In the genomic region with DNA sequence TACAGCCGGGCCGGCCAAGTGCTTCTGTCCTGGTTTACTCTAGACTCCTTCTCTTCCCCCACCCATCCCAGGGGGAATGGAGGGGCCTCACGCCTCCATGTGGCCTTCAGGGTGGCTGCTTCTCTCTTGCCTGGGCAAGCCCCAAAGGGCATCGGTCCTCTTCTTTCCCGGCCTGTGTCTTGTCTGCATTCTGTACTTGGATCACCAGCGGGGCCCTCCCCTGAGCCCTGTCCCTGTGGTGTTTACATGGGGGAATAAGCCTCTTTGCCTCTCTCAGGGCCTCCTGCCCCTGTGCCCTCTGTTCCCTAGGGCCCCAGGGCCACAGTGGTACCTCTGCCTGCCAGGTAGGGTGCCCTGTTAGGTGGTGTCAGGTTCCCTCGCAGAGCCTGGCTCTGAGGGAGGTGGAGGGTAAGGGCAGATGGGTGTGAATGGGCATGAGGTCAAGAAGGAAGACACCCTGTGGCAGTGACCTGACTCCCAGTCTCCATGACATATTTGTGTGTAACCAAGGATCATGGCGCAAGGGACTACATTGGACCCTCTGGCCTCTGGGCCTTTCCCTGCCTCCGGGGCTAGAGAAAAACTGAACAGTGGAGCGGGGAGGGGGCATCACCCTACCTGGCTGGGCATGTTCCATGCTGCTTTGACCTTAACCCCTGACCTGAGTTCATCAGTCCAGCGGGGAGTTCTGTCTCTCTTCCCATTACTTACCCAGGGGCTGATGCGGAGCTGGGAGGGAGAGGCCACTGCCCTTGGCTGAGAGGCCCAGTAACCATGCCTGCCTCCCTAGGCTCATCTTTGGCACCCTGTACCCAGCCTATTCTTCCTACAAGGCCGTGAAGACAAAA, we compare ENCODE assay signal across 13 cellular contexts. TPM values are rescaled to one million over a fixed set of nuclear protein-coding genes. Genes with fewer than 3 reads are reported as not detected.
DNase-seq lines count a peak whose midpoint lies in the region; ATAC-seq, FAIRE-seq and TF ChIP-seq lines count a peak whose summit lies in the region.
"Had no signal": no experiment of that assay in that cellular context is flagged by ENCODE, and none has a peak within 500 bp of the region (broad histone marks: within the 10 kb centered on the region; RNA-seq: fewer than 3 reads in every experiment).

No MANE protein-coding gene starts in this region.

- ATAC-seq in HepG2 (peak; percentile 23), right lobe of liver (no peak), upper lobe of right lung (no peak), HG02571 (IDR thresholded peaks at IDR 0.05; ENCODE audit: unreplicated experiment) (no peak), GM21737 (IDR thresholded peaks at IDR 0.05; ENCODE audit: unreplicated experiment) (no peak)
- no peak for ATAC-seq in activated naive CD8-positive, alpha-beta T cell treated with anti-CD3 and anti-CD28 coated beads, Interleukin-2, amount 50 U/mL, for 24 hours

- H3K36me3 Mint-ChIP-seq in activated naive CD8-positive, alpha-beta T cell treated with anti-CD3 and anti-CD28 coated beads, Interleukin-2, amount 50 U/mL, for 24 hours (ENCODE audit: low read depth): peaks cover 2% of the 10 kb centered on the region
- H3K36me3 Mint-ChIP-seq in mesothelial cell of epicardium: peaks cover 5% of the 10 kb centered on the region

- peak; percentile 27 for TF ChIP-seq CTCF in HepG2 (CRISPR knock-in tag; IDR thresholded peaks at IDR 0.05)
- TF ChIP-seq CTCF in right lobe of liver (IDR thresholded peaks at IDR 0.05): no peak
- TF ChIP-seq CTCF in mesothelial cell of epicardium (IDR thresholded peaks at IDR 0.05; ENCODE audit: unreplicated experiment): no peak
- no peak for TF ChIP-seq CTCF in upper lobe of right lung (IDR thresholded peaks at IDR 0.05)

- H4K20me1 ChIP-seq in HepG2 (ENCODE audit: insufficient read depth, low read length): no peaks in the 10 kb centered on the region

- WGBS in HepG2 (ENCODE audit: low lambda C conversion rate): 34% methylated on average over 11 of the region's 13 CpGs
- 93% methylated on average over 3 of the region's 13 CpGs for WGBS in right lobe of liver (ENCODE audit: insufficient coverage, low coverage, low lambda C conversion rate, missing lambda C conversion rate)

- H3K36me3 ChIP-seq in HepG2 (replicated peaks in 1 of 2; ENCODE audit: control insufficient read depth in 1 of 2, insufficient read depth in 2 of 2, low read length in 2 of 2): peaks cover 2 to 6% of the 10 kb centered on the region in 2 experiments
- H3K36me3 ChIP-seq in right lobe of liver: peaks cover 0 to 11% (median 5%) of the 10 kb centered on the region in 4 donors
- H3K36me3 ChIP-seq in upper lobe of right lung: peaks cover 14% of the 10 kb centered on the region

- intact Hi-C loops in HepG2 (cut with micrococcal nuclease; ENCODE audit: unreplicated experiment) (no loop called here), right lobe of liver (cut with DNase I) (loop anchor here in 1 of 2 donors (10.0 kb wide), 1 partner anchor 114 kb away; no protein-coding TSS in a partner anchor), upper lobe of right lung (cut with DNase I) (no loop called here)

- TF ChIP-seq POLR2A in HepG2 (IDR thresholded peaks at IDR 0.05; ENCODE audit: insufficient read depth in 1 of 2, low read depth in 2 of 2, low read length in 2 of 2) (no peak), right lobe of liver (IDR thresholded peaks at IDR 0.05) (no peak)

- peak overlapping the region; percentile 49 for H3K9ac ChIP-seq in HepG2 (ENCODE audit: insufficient read depth, low read depth, low read length)

- H3K4me3 ChIP-seq in HepG2 (replicated peaks in 1 of 3; ENCODE audit: insufficient read depth in 1 of 3, low read depth in 2 of 3, low read length in 3 of 3) (peak overlapping the region; percentile 68 to 77 (median 76)), right lobe of liver (no peak overlapping the region), upper lobe of right lung (no peak overlapping the region)

- in situ Hi-C loops in HepG2 (cut with HindIII; ENCODE audit: extremely low pct_ligation_motif_present, low pct_unique_long_range_greater_than_20kb): loop anchor here (10.0 kb wide), 1 partner anchor 64 kb away; no protein-coding TSS in a partner anchor

- H3K4me1 ChIP-seq in HepG2 (ENCODE audit: insufficient read depth, low read length): peaks cover 50% of the 10 kb centered on the region
- peaks cover 0 to 5% (median 0%) of the 10 kb centered on the region in 4 donors for H3K4me1 ChIP-seq in right lobe of liver
- peaks cover 11% of the 10 kb centered on the region for H3K4me1 ChIP-seq in upper lobe of right lung

- peaks cover 10% of the 10 kb centered on the region for H3K4me1 Mint-ChIP-seq in activated naive CD8-positive, alpha-beta T cell treated with anti-CD3 and anti-CD28 coated beads, Interleukin-2, amount 50 U/mL, for 24 hours
- peaks cover 16% of the 10 kb centered on the region for H3K4me1 Mint-ChIP-seq in mesothelial cell of epicardium

- no peaks in the 10 kb centered on the region; a peak in 1 of 5 replicates for H3K27me3 ChIP-seq in HepG2 (ENCODE audit: control insufficient read depth in 1 of 2, insufficient read depth in 2 of 2, low read length in 2 of 2)
- H3K27me3 ChIP-seq in right lobe of liver: no peaks in the 10 kb centered on the region
- H3K27me3 ChIP-seq in upper lobe of right lung: peaks cover 3% of the 10 kb centered on the region

- CTCF ChIA-PET in HepG2 (lab: Yijun Ruan, JAX; ENCODE audit: low intra/inter-chr PET ratio, low total read pairs): no interaction called here

- peak overlapping the region; percentile 30 for H3K4me3 Mint-ChIP-seq in activated naive CD8-positive, alpha-beta T cell treated with anti-CD3 and anti-CD28 coated beads, Interleukin-2, amount 50 U/mL, for 24 hours
- peak overlapping the region; percentile 75 for H3K4me3 Mint-ChIP-seq in mesothelial cell of epicardium

- peak overlapping the region; percentile 99 for H3K4me2 ChIP-seq in HepG2 (ENCODE audit: low read depth, low read length)

- DNase-seq in HepG2 (ENCODE audit: low spot score) (no peak), right lobe of liver (no peak), mesothelial cell of epicardium (ENCODE audit: low spot score in 2 of 2, unreplicated experiment in 2 of 2) (no peak), upper lobe of right lung (peak; percentile 48), NCI-H146 treated with DMSO at 0.1 percent for 48 hours (lab: John Stamatoyannopoulos, UW; ENCODE audit: unreplicated experiment) (no peak)
- no peak for DNase-seq in activated naive CD8-positive, alpha-beta T cell treated with anti-CD3 and anti-CD28 coated beads, Interleukin-2, amount 50 U/mL, for 24 hours
- DNase-seq: activated CD8-positive, alpha-beta memory T cell treated with anti-CD3 and anti-CD28 coated beads, Interleukin-2, amount 50 U/mL, for 48 hours; COR-L47; stomach; SW 1271 had no signal

- H3K27ac ChIP-seq in HepG2 (ENCODE audit: extremely low read length, insufficient read depth, low read length) (no peak overlapping the region), right lobe of liver (no peak overlapping the region), upper lobe of right lung (no peak overlapping the region)

- POLR2A ChIA-PET in HepG2 (lab: Yijun Ruan, JAX): interaction anchor here (1.3 kb wide), 1 partner anchor 25 kb away, joined by 3 read pairs; the partner anchor contains the start of gene EGR1

- peak overlapping the region; percentile 78 for H2AFZ ChIP-seq in HepG2 (ENCODE audit: low read length)

- no peak for TF ChIP-seq EP300 in HepG2 (IDR thresholded peaks at IDR 0.05; ENCODE audit: low read depth in 2 of 2, low read length in 2 of 2)
- no peak for TF ChIP-seq EP300 in HepG2 (CRISPR knock-in tag; IDR thresholded peaks at IDR 0.05; ENCODE audit: borderline replicate concordance)

- H3K27me3 Mint-ChIP-seq in activated naive CD8-positive, alpha-beta T cell treated with anti-CD3 and anti-CD28 coated beads, Interleukin-2, amount 50 U/mL, for 24 hours: no peaks in the 10 kb centered on the region
- no peaks in the 10 kb centered on the region for H3K27me3 Mint-ChIP-seq in mesothelial cell of epicardium (ENCODE audit: low read depth)

- no peaks in the 10 kb centered on the region for H3K9me3 ChIP-seq in HepG2 (ENCODE audit: low read length)
- no peaks in the 10 kb centered on the region for H3K9me3 ChIP-seq in right lobe of liver
- H3K9me3 ChIP-seq in upper lobe of right lung: no peaks in the 10 kb centered on the region
- H3K9me3 ChIP-seq: stomach had no signal

- no peaks in the 10 kb centered on the region for H3K79me2 ChIP-seq in HepG2 (ENCODE audit: insufficient read depth, low read length)

- H3K9me3 Mint-ChIP-seq in activated naive CD8-positive, alpha-beta T cell treated with anti-CD3 and anti-CD28 coated beads, Interleukin-2, amount 50 U/mL, for 24 hours: no peaks in the 10 kb centered on the region
- H3K9me3 Mint-ChIP-seq in mesothelial cell of epicardium: no peaks in the 10 kb centered on the region

- BruUV-seq in HepG2 (replicated peaks; lab: Mats Ljungman, UMichigan): no TSS peak

- no peak for FAIRE-seq in HepG2 (lab: Jason Lieb, UNC)
- FAIRE-seq: GM12878 had no signal

- no peak for TF ChIP-seq RAD21 in HepG2 (CRISPR knock-in tag; IDR thresholded peaks at IDR 0.05)

- H3K27ac Mint-ChIP-seq in activated naive CD8-positive, alpha-beta T cell treated with anti-CD3 and anti-CD28 coated beads, Interleukin-2, amount 50 U/mL, for 24 hours: no peak overlapping the region
- no peak overlapping the region for H3K27ac Mint-ChIP-seq in mesothelial cell of epicardium

RNA-seq across cellular contexts. Expression of gene REEP2, which starts 1.6 kb away (rescaled TPM):
- 3.8 and 5.3 TPM in 2 replicates for total RNA-seq in HepG2 (2016; rRNA removed; fragmentation: Illumina TruSeq; extraction: Trizol)
- 9.0 and 9.4 TPM in 2 replicates for total RNA-seq in HepG2 (2016; cell fraction: cytosol; rRNA removed; fragmentation: Illumina TruSeq; extraction: Trizol; ENCODE audit: low read depth)
- 3.9 and 5.8 TPM in 2 replicates for total RNA-seq in HepG2 (2016; cell fraction: insoluble cytoplasmic fraction; rRNA removed; fragmentation: Illumina TruSeq; extraction: Trizol)
- total RNA-seq in HepG2 (2016; cell fraction: membrane; rRNA removed; fragmentation: Illumina TruSeq; extraction: Trizol): 14.7 TPM in 2 replicates
- 3.5 and 4.5 TPM in 2 replicates for total RNA-seq in HepG2 (2016; cell fraction: nucleus; rRNA removed; fragmentation: Illumina TruSeq; extraction: Trizol)
- 7.8 and 9.2 TPM in 2 replicates for polyA plus RNA-seq in HepG2 (2011; rRNA removed)
- 6.4 and 8.0 TPM in 2 replicates for polyA plus RNA-seq in HepG2 (2011; cell fraction: cytosol; rRNA removed)
- polyA plus RNA-seq in HepG2 (2011; cell fraction: nucleus; rRNA removed): 11.6 and 14.0 TPM in 2 replicates
- polyA plus RNA-seq in HepG2 (2012): 6.1 and 6.7 TPM in 2 replicates
- 19.5 and 20.0 TPM in 2 replicates for polyA plus RNA-seq in HepG2 (2016; cell fraction: cytosol; fragmentation: Illumina TruSeq; extraction: Trizol; ENCODE audit: low read depth)
- 6.3 and 6.4 TPM in 2 replicates for polyA plus RNA-seq in HepG2 (2016; cell fraction: insoluble cytoplasmic fraction; fragmentation: Illumina TruSeq; extraction: Trizol; ENCODE audit: low read depth)
- polyA plus RNA-seq in HepG2 (2016; cell fraction: membrane; fragmentation: Illumina TruSeq; extraction: Trizol; ENCODE audit: low read depth): 24.8 and 25.5 TPM in 2 replicates
- polyA plus RNA-seq in HepG2 (2016; cell fraction: nucleus; fragmentation: Illumina TruSeq; extraction: Trizol; ENCODE audit: insufficient read depth, low read depth): 14.2 and 15.5 TPM in 2 replicates
- polyA minus RNA-seq in HepG2 (2011; rRNA and poly(A)+ RNA removed; ENCODE audit: low replicate concordance): 11.3 TPM in 1 of 2 replicates, not detected in the other
- polyA minus RNA-seq in HepG2 (2011; cell fraction: cytosol; rRNA and poly(A)+ RNA removed): 4.0 and 5.3 TPM in 2 replicates
- 3.1 and 6.0 TPM in 2 replicates for polyA minus RNA-seq in HepG2 (2011; cell fraction: nucleus; rRNA and poly(A)+ RNA removed)
- not detected for total RNA-seq in right lobe of liver
- 14.2 to 19.7 TPM (median 15.6 TPM) in 3 replicates for total RNA-seq in mesothelial cell of epicardium
- 0.55 TPM for total RNA-seq in upper lobe of right lung

RNA-seq across cellular contexts. Expression of gene EGR1, which starts 24.8 kb away (rescaled TPM):
- total RNA-seq in HepG2 (2016; rRNA removed; fragmentation: Illumina TruSeq; extraction: Trizol) (4.5 and 5.6 TPM in 2 replicates), right lobe of liver (10 to 100 TPM in 5 of 6 experiments, 1 to 10 TPM in 1; 6.6 to 72.9 (median 16.6) TPM), mesothelial cell of epicardium (701 to 737 TPM (median 733 TPM) in 3 replicates), upper lobe of right lung (85.6 TPM)
- total RNA-seq in HepG2 (2016; cell fraction: cytosol; rRNA removed; fragmentation: Illumina TruSeq; extraction: Trizol; ENCODE audit: low read depth): 1.2 and 1.5 TPM in 2 replicates
- 3.9 and 5.3 TPM in 2 replicates for total RNA-seq in HepG2 (2016; cell fraction: insoluble cytoplasmic fraction; rRNA removed; fragmentation: Illumina TruSeq; extraction: Trizol)
- total RNA-seq in HepG2 (2016; cell fraction: membrane; rRNA removed; fragmentation: Illumina TruSeq; extraction: Trizol): 6.1 and 7.2 TPM in 2 replicates
- total RNA-seq in HepG2 (2016; cell fraction: nucleus; rRNA removed; fragmentation: Illumina TruSeq; extraction: Trizol): 12.2 and 14.1 TPM in 2 replicates
- polyA plus RNA-seq in HepG2 (2011; rRNA removed): 4.1 and 6.0 TPM in 2 replicates
- 3.2 TPM in 2 replicates for polyA plus RNA-seq in HepG2 (2011; cell fraction: cytosol; rRNA removed)
- polyA plus RNA-seq in HepG2 (2011; cell fraction: nucleus; rRNA removed): 15.1 and 28.0 TPM in 2 replicates
- polyA plus RNA-seq in HepG2 (2012): 8.0 and 12.9 TPM in 2 replicates
- 7.1 and 8.0 TPM in 2 replicates for polyA plus RNA-seq in HepG2 (2016; cell fraction: cytosol; fragmentation: Illumina TruSeq; extraction: Trizol; ENCODE audit: low read depth)
- polyA plus RNA-seq in HepG2 (2016; cell fraction: insoluble cytoplasmic fraction; fragmentation: Illumina TruSeq; extraction: Trizol; ENCODE audit: low read depth): 24.2 and 37.9 TPM in 2 replicates
- 26.2 and 30.0 TPM in 2 replicates for polyA plus RNA-seq in HepG2 (2016; cell fraction: membrane; fragmentation: Illumina TruSeq; extraction: Trizol; ENCODE audit: low read depth)
- polyA plus RNA-seq in HepG2 (2016; cell fraction: nucleus; fragmentation: Illumina TruSeq; extraction: Trizol; ENCODE audit: insufficient read depth, low read depth): 86.2 and 90.3 TPM in 2 replicates
- 0.91 and 8.0 TPM in 2 replicates for polyA minus RNA-seq in HepG2 (2011; rRNA and poly(A)+ RNA removed; ENCODE audit: low replicate concordance)
- 7.8 and 10.3 TPM in 2 replicates for polyA minus RNA-seq in HepG2 (2011; cell fraction: cytosol; rRNA and poly(A)+ RNA removed)
- polyA minus RNA-seq in HepG2 (2011; cell fraction: nucleus; rRNA and poly(A)+ RNA removed): 5.7 and 14.2 TPM in 2 replicates

Comparison
In these comparisons a context has a peak if more than half of its experiments do, and no peak if none do; other contexts are left out.
1. H3K4me3 ChIP-seq: peak in HepG2 (3 of 3); none in right lobe of liver (0 of 3) and upper lobe of right lung (single experiment).